8 cellular contexts compared by ENCODE assay signal in genomic region chr9:133147412-133148271, GRCh38. TPM values are rescaled to one million over a fixed set of nuclear protein-coding genes. Genes with fewer than 3 reads are reported as not detected.
DNase-seq lines count a peak whose midpoint lies in the region; ATAC-seq and TF ChIP-seq lines count a peak whose summit lies in the region.

No MANE protein-coding gene starts in this region.

- H3K4me3 ChIP-seq in MM.1S (ENCODE audit: low read length) (peak overlapping the region; percentile 95), SU-DHL-6 (ENCODE audit: insufficient read depth, low read length, poor library complexity, severe bottlenecking) (peak overlapping the region; percentile 57), heart left ventricle (peak overlapping the region; percentile 46 to 88 (median 75)), transverse colon (peak overlapping the region; percentile 45 to 75 (median 65))

- no peaks in the 10 kb centered on the region for H3K9me3 ChIP-seq in MM.1S (replicated peaks; ENCODE audit: insufficient read depth, low read length)
- no peaks in the 10 kb centered on the region for H3K9me3 ChIP-seq in SU-DHL-6 (ENCODE audit: insufficient read depth, low read length)
- H3K9me3 ChIP-seq in heart left ventricle = no peaks in the 10 kb centered on the region
- H3K9me3 ChIP-seq in transverse colon = no peaks in the 10 kb centered on the region

- peak overlapping the region; percentile 87 for H3K4me2 ChIP-seq in MM.1S (ENCODE audit: low read depth, low read length)
- H3K4me2 ChIP-seq in SU-DHL-6 (ENCODE audit: low read depth, low read length, poor library complexity, severe bottlenecking) = peak overlapping the region; percentile 59

- H4K20me1 ChIP-seq in MM.1S (ENCODE audit: insufficient read depth, low read length) (no peaks in the 10 kb centered on the region), SU-DHL-6 (ENCODE audit: low read depth, low read length) (peaks cover 10% of the 10 kb centered on the region; the same call in 1 of the 2 replicates)

- peak overlapping the region; percentile 81 for H3K27ac ChIP-seq in MM.1S (ENCODE audit: low read length)
- peak overlapping the region; percentile 33 for H3K27ac ChIP-seq in SU-DHL-6 (ENCODE audit: low read depth, low read length)
- H3K27ac ChIP-seq in heart left ventricle = peak overlapping the region in 11 of 12 donors; percentile 71 to 92 (median 86)
- peak overlapping the region; percentile 90 to 94 (median 94) for H3K27ac ChIP-seq in transverse colon

- H3K79me2 ChIP-seq in MM.1S (ENCODE audit: low read length) = peaks cover 44% of the 10 kb centered on the region
- peaks cover 9% of the 10 kb centered on the region; the same call in 1 of the 2 replicates for H3K79me2 ChIP-seq in SU-DHL-6 (ENCODE audit: insufficient read depth, low read length)

- H3K9me3 Mint-ChIP-seq in activated naive CD8-positive, alpha-beta T cell treated with anti-CD3 and anti-CD28 coated beads, Interleukin-2, amount 10 ng/mL, durations not matched to agents 7 days and 5 days = no peaks in the 10 kb centered on the region

- TF ChIP-seq POLR2A in heart left ventricle (IDR thresholded peaks at IDR 0.05) (no peak), transverse colon (IDR thresholded peaks at IDR 0.05) (no peak)

- H3K9ac ChIP-seq in MM.1S (ENCODE audit: low read length) (peak overlapping the region; percentile 96), SU-DHL-6 (ENCODE audit: low read length) (peak overlapping the region; percentile 63)

- WGBS in heart left ventricle, 4 donors = 31 to 37% (median 33%) methylated on average over 12 to 15 of the region's 15 CpGs
- 15% methylated on average over 14 of the region's 15 CpGs; no CpG with 5 or more reads in 1 of the 2 donors for WGBS in transverse colon (ENCODE audit: low coverage in 1 of 2), 2 donors

- peaks cover 39% of the 10 kb centered on the region for H3K4me1 Mint-ChIP-seq in activated naive CD8-positive, alpha-beta T cell treated with anti-CD3 and anti-CD28 coated beads, Interleukin-2, amount 10 ng/mL, durations not matched to agents 7 days and 5 days

- peak overlapping the region; percentile 96 for H3K27ac Mint-ChIP-seq in activated naive CD8-positive, alpha-beta T cell treated with anti-CD3 and anti-CD28 coated beads, Interleukin-2, amount 10 ng/mL, durations not matched to agents 7 days and 5 days

- no peaks in the 10 kb centered on the region for H3K27me3 Mint-ChIP-seq in activated naive CD8-positive, alpha-beta T cell treated with anti-CD3 and anti-CD28 coated beads, Interleukin-2, amount 10 ng/mL, durations not matched to agents 7 days and 5 days

- H3K4me1 ChIP-seq in MM.1S (ENCODE audit: low read length) (no peaks in the 10 kb centered on the region), heart left ventricle (peaks cover 7 to 60% (median 41%) of the 10 kb centered on the region in 12 donors), transverse colon (peaks cover 28 to 50% (median 43%) of the 10 kb centered on the region in 4 donors)

- no peak overlapping the region for H2AFZ ChIP-seq in MM.1S (ENCODE audit: low read length)
- H2AFZ ChIP-seq in SU-DHL-6 (ENCODE audit: low read depth, low read length, severe bottlenecking) = no peak overlapping the region

- peak overlapping the region; percentile 97 for H3K4me3 Mint-ChIP-seq in activated naive CD8-positive, alpha-beta T cell treated with anti-CD3 and anti-CD28 coated beads, Interleukin-2, amount 10 ng/mL, durations not matched to agents 7 days and 5 days

- intact Hi-C loops in heart left ventricle (cut with DNase I) = loop anchor here (1.0 to 10.0 kb wide), 8 partner anchors 44 to 125 kb away; partner anchors contain the start of gene GTF3C5 (in 1 of the 10)
- intact Hi-C loops in transverse colon (cut with DNase I; ENCODE audit: low total_unique reads) = loop anchor here (1.0 to 10.0 kb wide), 2 partner anchors 42 to 103 kb away; no protein-coding TSS in a partner anchor

- TF ChIP-seq EP300 in transverse colon (IDR thresholded peaks at IDR 0.05; ENCODE audit: low read depth) = no peak

- H3K9me2 ChIP-seq in MM.1S (replicated peaks; ENCODE audit: insufficient read depth, low read length) (no peaks in the 10 kb centered on the region), SU-DHL-6 (replicated peaks; ENCODE audit: insufficient read depth, low read length) (no peaks in the 10 kb centered on the region)

- peak; percentile 4 for ATAC-seq in activated naive CD8-positive, alpha-beta T cell treated with anti-CD3 and anti-CD28 coated beads, Interleukin-2, amount 10 ng/mL, durations not matched to agents 7 days and 5 days (ENCODE audit: low read depth)
- ATAC-seq in heart left ventricle = peak in 2 of 4 donors; percentile 8 to 21
- ATAC-seq in HG02571 (IDR thresholded peaks at IDR 0.05; ENCODE audit: unreplicated experiment) = no peak

- H3F3A ChIP-seq in MM.1S (ENCODE audit: insufficient read depth, low read length) = peaks cover 21% of the 10 kb centered on the region; the same call in 1 of the 2 replicates
- peaks cover 13% of the 10 kb centered on the region for H3F3A ChIP-seq in SU-DHL-6 (ENCODE audit: insufficient read depth)

- POLR2A ChIA-PET in activated naive CD8-positive, alpha-beta T cell treated with anti-CD3 and anti-CD28 coated beads, Interleukin-2, amount 10 ng/mL, durations not matched to agents 7 days and 5 days (lab: Charles Lee) = interaction anchor here (0.6 to 2.9 kb wide), 7 partner anchors 13 to 117 kb away, joined by 3 to 13 read pairs (median 3); partner anchors contain the start of gene GTF3C5

- TF ChIP-seq CTCF in GM12801 (IDR thresholded peaks at IDR 0.05; ENCODE audit: extremely low read depth, insufficient read length) (peak; percentile 33), MM.1S (IDR thresholded peaks at IDR 0.05; ENCODE audit: low read length) (peak; percentile 96), SU-DHL-6 (IDR thresholded peaks at IDR 0.05; ENCODE audit: insufficient read depth, low read length, poor library complexity, severe bottlenecking) (peak; percentile 91), heart left ventricle (IDR thresholded peaks at IDR 0.05) (peak; percentile 94 to 98 (median 97)), transverse colon (IDR thresholded peaks at IDR 0.05) (peak; percentile 98 to 99 (median 99))

- peak; percentile 73 for DNase-seq in MM.1S
- peak; percentile 91 for DNase-seq in activated naive CD8-positive, alpha-beta T cell treated with anti-CD3 and anti-CD28 coated beads, Interleukin-2, amount 10 ng/mL, durations not matched to agents 7 days and 5 days
- DNase-seq in heart left ventricle = peak; percentile 67 to 89 (median 75)
- DNase-seq in pons (ENCODE audit: low spot score) = peak; percentile 59
- DNase-seq in transverse colon = peak; percentile 88

- no peaks in the 10 kb centered on the region for H3K36me3 ChIP-seq in MM.1S (replicated peaks; ENCODE audit: insufficient read depth, low read length)
- H3K36me3 ChIP-seq in SU-DHL-6 (ENCODE audit: low read length) = no peaks in the 10 kb centered on the region
- H3K36me3 ChIP-seq in heart left ventricle = no peaks in the 10 kb centered on the region
- no peaks in the 10 kb centered on the region for H3K36me3 ChIP-seq in transverse colon

- in situ Hi-C loops in transverse colon (cut with MboI; ENCODE audit: low pct_ligation_motif_present in 1 of 4, low pct_unique_long_range_greater_than_20kb in 1 of 4, low sequenced_read_pairs in 3 of 4) = loop anchor here in 2 of 4 donors (5.0 kb wide), 1 partner anchor 45 kb away; no protein-coding TSS in a partner anchor

- H3K27me3 ChIP-seq in MM.1S (replicated peaks; ENCODE audit: insufficient read depth, low read length) = no peaks in the 10 kb centered on the region; the same call in 1 of the 2 replicates
- H3K27me3 ChIP-seq in SU-DHL-6 (ENCODE audit: low read length) = no peaks in the 10 kb centered on the region
- no peaks in the 10 kb centered on the region for H3K27me3 ChIP-seq in heart left ventricle
- H3K27me3 ChIP-seq in transverse colon = no peaks in the 10 kb centered on the region

- peaks cover 3% of the 10 kb centered on the region for H3K36me3 Mint-ChIP-seq in activated naive CD8-positive, alpha-beta T cell treated with anti-CD3 and anti-CD28 coated beads, Interleukin-2, amount 10 ng/mL, durations not matched to agents 7 days and 5 days

RNA-seq across cellular contexts. Expression of gene GBGT1, which starts 16.1 kb away (rescaled TPM):
- 1 to 10 TPM; 4.0 to 4.5 TPM for total RNA-seq in activated naive CD8-positive, alpha-beta T cell treated with anti-CD3 and anti-CD28 coated beads, Interleukin-2, amount 10 ng/mL, durations not matched to agents 7 days and 5 days
- total RNA-seq in heart left ventricle (10 to 100 TPM in 2 of 9 donors, 1 to 10 TPM in 7; 4.6 to 22.5 (median 7.1) TPM), transverse colon (10 to 100 TPM in 3 of 4 donors, 1 to 10 TPM in 1; 4.1 to 15.7 (median 11.8) TPM)
- polyA plus RNA-seq in heart left ventricle = 1 to 10 TPM; 5.4 to 7.0 TPM

RNA-seq across cellular contexts. Expression of gene RALGDS, which starts 26.6 kb away (rescaled TPM):
- 100 to 1,000 TPM; 130 to 134 TPM for total RNA-seq in activated naive CD8-positive, alpha-beta T cell treated with anti-CD3 and anti-CD28 coated beads, Interleukin-2, amount 10 ng/mL, durations not matched to agents 7 days and 5 days
- 10 to 100 TPM; 17.8 to 70.1 (median 26.6) TPM for total RNA-seq in heart left ventricle
- polyA plus RNA-seq in heart left ventricle = 10 to 100 TPM; 18.3 to 24.8 TPM
- 100 to 1,000 TPM in 1 of 4 donors, 10 to 100 TPM in 3; 50.5 to 233 (median 58.2) TPM for total RNA-seq in transverse colon

Comparison
In these comparisons a context has a peak if more than half of its experiments do, and no peak if none do; other contexts are left out.
1. CTCF ChIP-seq: peak in every context shown above with its lines; median percentile 99 in transverse colon; 97 in heart left ventricle; 96 in MM.1S; 91 in SU-DHL-6; 33 in GM12801.
2. H3K27ac ChIP-seq: peak in every context shown above with its lines; median percentile 94 in transverse colon; 86 in heart left ventricle; 81 in MM.1S; 33 in SU-DHL-6.